Comparison of ENCODE assay signal across 1 cellular context in the genomic region with DNA sequence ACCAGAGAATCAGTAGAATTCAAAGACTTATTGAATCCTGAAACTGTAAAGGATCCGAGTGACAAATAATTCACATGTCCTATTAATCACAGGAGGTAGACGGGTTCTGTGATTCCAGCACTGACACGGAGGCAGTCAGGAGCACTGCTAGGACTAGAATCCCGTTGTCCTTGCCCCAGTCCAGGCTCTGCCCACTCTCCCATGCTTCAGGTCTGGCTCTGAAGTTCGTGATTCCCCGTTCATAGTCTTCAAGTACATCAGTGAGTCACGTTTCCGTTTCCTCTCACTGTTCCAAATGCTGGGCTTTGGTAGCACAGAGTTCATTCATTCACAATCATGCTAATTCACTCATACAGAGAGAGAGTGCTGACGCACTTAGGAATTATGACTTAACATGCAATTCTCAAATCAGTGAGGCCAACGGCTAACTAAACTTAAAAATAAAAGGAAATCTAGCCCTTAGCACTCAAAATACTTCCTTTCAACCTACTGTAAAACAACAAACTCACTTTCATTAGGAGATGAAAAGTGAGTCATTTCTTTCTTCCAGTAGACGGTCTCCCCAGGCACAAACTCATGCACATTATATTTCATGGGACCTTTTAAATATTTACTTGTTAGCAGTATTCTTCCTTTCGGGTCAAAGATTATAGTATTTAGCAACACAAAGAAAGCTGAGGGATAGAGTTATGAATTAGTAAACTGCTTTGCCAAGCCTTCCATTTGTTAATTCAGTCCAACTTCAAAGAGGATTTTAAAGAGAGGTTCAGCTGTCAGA.
TF ChIP-seq lines count a peak whose summit lies in the region.

No MANE protein-coding gene starts in this region.

TF ChIP-seq in GM23338, 12 proteins besides CTCF, POLR2A, EP300 and RAD21 (continued from another document):
- TF ChIP-seq, protein P1, sequence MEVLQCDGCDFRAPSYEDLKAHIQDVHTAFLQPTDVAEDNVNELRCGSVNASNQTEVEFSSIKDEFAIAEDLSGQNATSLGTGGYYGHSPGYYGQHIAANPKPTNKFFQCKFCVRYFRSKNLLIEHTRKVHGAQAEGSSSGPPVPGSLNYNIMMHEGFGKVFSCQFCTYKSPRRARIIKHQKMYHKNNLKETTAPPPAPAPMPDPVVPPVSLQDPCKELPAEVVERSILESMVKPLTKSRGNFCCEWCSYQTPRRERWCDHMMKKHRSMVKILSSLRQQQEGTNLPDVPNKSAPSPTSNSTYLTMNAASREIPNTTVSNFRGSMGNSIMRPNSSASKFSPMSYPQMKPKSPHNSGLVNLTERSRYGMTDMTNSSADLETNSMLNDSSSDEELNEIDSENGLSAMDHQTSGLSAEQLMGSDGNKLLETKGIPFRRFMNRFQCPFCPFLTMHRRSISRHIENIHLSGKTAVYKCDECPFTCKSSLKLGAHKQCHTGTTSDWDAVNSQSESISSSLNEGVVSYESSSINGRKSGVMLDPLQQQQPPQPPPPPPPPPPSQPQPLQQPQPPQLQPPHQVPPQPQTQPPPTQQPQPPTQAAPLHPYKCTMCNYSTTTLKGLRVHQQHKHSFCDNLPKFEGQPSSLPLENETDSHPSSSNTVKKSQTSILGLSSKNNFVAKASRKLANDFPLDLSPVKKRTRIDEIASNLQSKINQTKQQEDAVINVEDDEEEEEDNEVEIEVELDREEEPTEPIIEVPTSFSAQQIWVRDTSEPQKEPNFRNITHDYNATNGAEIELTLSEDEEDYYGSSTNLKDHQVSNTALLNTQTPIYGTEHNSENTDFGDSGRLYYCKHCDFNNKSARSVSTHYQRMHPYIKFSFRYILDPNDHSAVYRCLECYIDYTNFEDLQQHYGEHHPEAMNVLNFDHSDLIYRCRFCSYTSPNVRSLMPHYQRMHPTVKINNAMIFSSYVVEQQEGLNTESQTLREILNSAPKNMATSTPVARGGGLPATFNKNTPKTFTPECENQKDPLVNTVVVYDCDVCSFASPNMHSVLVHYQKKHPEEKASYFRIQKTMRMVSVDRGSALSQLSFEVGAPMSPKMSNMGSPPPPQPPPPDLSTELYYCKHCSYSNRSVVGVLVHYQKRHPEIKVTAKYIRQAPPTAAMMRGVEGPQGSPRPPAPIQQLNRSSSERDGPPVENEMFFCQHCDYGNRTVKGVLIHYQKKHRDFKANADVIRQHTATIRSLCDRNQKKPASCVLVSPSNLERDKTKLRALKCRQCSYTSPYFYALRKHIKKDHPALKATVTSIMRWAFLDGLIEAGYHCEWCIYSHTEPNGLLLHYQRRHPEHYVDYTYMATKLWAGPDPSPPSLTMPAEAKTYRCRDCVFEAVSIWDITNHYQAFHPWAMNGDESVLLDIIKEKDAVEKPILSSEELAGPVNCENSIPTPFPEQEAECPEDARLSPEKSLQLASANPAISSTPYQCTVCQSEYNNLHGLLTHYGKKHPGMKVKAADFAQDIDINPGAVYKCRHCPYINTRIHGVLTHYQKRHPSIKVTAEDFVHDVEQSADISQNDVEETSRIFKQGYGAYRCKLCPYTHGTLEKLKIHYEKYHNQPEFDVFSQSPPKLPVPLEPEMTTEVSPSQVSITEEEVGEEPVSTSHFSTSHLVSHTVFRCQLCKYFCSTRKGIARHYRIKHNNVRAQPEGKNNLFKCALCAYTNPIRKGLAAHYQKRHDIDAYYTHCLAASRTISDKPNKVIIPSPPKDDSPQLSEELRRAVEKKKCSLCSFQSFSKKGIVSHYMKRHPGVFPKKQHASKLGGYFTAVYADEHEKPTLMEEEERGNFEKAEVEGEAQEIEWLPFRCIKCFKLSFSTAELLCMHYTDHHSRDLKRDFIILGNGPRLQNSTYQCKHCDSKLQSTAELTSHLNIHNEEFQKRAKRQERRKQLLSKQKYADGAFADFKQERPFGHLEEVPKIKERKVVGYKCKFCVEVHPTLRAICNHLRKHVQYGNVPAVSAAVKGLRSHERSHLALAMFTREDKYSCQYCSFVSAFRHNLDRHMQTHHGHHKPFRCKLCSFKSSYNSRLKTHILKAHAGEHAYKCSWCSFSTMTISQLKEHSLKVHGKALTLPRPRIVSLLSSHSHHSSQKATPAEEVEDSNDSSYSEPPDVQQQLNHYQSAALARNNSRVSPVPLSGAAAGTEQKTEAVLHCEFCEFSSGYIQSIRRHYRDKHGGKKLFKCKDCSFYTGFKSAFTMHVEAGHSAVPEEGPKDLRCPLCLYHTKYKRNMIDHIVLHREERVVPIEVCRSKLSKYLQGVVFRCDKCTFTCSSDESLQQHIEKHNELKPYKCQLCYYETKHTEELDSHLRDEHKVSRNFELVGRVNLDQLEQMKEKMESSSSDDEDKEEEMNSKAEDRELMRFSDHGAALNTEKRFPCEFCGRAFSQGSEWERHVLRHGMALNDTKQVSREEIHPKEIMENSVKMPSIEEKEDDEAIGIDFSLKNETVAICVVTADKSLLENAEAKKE (CRISPR knock-in tag; IDR thresholded peaks at IDR 0.05): no peak
- TF ChIP-seq STAT1 (IDR thresholded peaks at IDR 0.05; ENCODE audit: unreplicated experiment): no peak
- TF ChIP-seq EZH2phosphoT487 (IDR thresholded peaks at IDR 0.05; ENCODE audit: unreplicated experiment): no peak
- TF ChIP-seq ZNF331 (CRISPR knock-in tag; IDR thresholded peaks at IDR 0.05; ENCODE audit: low read depth): no peak
- TF ChIP-seq POLR2AphosphoS5 (IDR thresholded peaks at IDR 0.05; ENCODE audit: low read depth): no peak
